Comparison of ENCODE assay signal across 1 cellular context in genomic region chr9:20658246-20658667, GRCh38.
TF ChIP-seq lines count a peak whose summit lies in the region.

No MANE protein-coding gene starts in this region.

TF ChIP-seq in HEK293, 187 proteins besides CTCF, POLR2A, EP300 and RAD21 (continued from another document):
- TF ChIP-seq ZBTB11 (tag by site-specific recombination; conservative IDR thresholded peaks at IDR 0.05; ENCODE audit: low read depth) (0 out of 2 replicates have a peak, but pooled peaks have one; percentile 42), KLF9 (tag by site-specific recombination; IDR thresholded peaks at IDR 0.05; ENCODE audit: low read depth) (peak; percentile 30; the same call in 1 of the 2 replicates), ZNF501 (tag by site-specific recombination; IDR thresholded peaks at IDR 0.05) (0 out of 2 replicates have a peak, but pooled peaks have one; percentile 37), ZNF335 (tag by site-specific recombination; conservative IDR thresholded peaks at IDR 0.05) (peak; percentile 48), KLF1 (tag by site-specific recombination; IDR thresholded peaks at IDR 0.05) (0 out of 2 replicates have a peak, but pooled peaks have one; percentile 9), ZBTB26 (tag by site-specific recombination; optimal IDR thresholded peaks at IDR 0.05) (peak; percentile 35), ZBTB8A (tag by site-specific recombination; IDR thresholded peaks at IDR 0.05) (peak; percentile 37; the same call in 1 of the 2 replicates), ZBTB48 (tag by site-specific recombination; IDR thresholded peaks at IDR 0.05) (peak; percentile 65; the same call in 1 of the 2 replicates), PATZ1 (tag by site-specific recombination; IDR thresholded peaks at IDR 0.05) (peak; percentile 30; the same call in 1 of the 2 replicates), EGR2 (tag by site-specific recombination; IDR thresholded peaks at IDR 0.05; ENCODE audit: low read depth) (peak; percentile 47; the same call in 1 of the 2 replicates), ZBTB17 (tag by site-specific recombination; IDR thresholded peaks at IDR 0.05) (peak; percentile 49; the same call in 1 of the 2 replicates), PRDM10 (tag by site-specific recombination; IDR thresholded peaks at IDR 0.05) (peak; percentile 75), GLIS1 (tag by site-specific recombination; IDR thresholded peaks at IDR 0.05) (peak; percentile 13; the same call in 1 of the 2 replicates)
- TF ChIP-seq, protein P1, sequence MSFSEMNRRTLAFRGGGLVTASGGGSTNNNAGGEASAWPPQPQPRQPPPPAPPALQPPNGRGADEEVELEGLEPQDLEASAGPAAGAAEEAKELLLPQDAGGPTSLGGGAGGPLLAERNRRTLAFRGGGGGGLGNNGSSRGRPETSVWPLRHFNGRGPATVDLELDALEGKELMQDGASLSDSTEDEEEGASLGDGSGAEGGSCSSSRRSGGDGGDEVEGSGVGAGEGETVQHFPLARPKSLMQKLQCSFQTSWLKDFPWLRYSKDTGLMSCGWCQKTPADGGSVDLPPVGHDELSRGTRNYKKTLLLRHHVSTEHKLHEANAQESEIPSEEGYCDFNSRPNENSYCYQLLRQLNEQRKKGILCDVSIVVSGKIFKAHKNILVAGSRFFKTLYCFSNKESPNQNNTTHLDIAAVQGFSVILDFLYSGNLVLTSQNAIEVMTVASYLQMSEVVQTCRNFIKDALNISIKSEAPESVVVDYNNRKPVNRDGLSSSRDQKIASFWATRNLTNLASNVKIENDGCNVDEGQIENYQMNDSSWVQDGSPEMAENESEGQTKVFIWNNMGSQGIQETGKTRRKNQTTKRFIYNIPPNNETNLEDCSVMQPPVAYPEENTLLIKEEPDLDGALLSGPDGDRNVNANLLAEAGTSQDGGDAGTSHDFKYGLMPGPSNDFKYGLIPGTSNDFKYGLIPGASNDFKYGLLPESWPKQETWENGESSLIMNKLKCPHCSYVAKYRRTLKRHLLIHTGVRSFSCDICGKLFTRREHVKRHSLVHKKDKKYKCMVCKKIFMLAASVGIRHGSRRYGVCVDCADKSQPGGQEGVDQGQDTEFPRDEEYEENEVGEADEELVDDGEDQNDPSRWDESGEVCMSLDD (tag by site-specific recombination; IDR thresholded peaks at IDR 0.05) = 0 out of 2 replicates have a peak, but pooled peaks have one; percentile 30
